19 cellular contexts compared by ENCODE assay signal in the genomic region with DNA sequence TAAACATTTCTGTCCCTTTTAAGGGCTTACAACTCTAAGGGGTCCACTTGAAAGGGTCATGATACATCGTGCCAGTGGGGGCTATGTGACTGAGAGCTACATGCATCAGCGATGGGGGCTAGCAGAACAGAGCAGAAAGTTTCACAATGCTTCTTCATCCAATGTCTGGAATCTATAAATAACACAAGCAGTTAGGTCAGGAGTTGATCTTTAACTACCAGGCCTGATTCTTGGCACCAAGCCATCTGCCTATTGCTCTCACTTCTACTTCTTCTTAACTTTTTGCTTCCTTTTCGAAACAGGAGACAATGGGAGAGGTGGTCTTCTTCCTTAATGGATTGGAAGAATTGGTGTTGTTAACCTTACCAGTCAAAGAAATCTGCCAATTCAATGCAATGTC.
"Had no signal": no experiment of that assay in that cellular context is flagged by ENCODE, and none has a peak within 500 bp of the region (broad histone marks: within the 10 kb centered on the region; RNA-seq: fewer than 3 reads in every experiment).

No MANE protein-coding gene starts in this region.

- H3K27ac ChIP-seq: lower lobe of right lung, neutrophil, right atrium auricular region, tibial artery, uterus, VCaP had no signal

- DNase-seq: activated CD4-positive, alpha-beta memory T cell treated with anti-CD3 and anti-CD28 coated beads for 36 hours; activated gamma-delta T cell treated with Interleukin-2 at 50 U/mL for 16 hours; activated naive CD8-positive, alpha-beta T cell treated with anti-CD3 and anti-CD28 coated beads, Interleukin-2, amount 10 ng/mL, durations not matched to agents 7 days and 5 days; activated T-cell treated with anti-CD3 and anti-CD28 coated beads, Interleukin-2, amount 50 U/mL, for 48 hours; anterior cingulate cortex; cerebellar nuclear complex; erythroblast; hypothalamus; lower lobe of right lung; naive thymus-derived CD4-positive, alpha-beta T cell; posterior cingulate gyrus; stimulated activated CD4-positive, alpha-beta T cell treated with anti-CD3 and anti-CD28 coated beads, Interleukin-1b, Interleukin-23, amount 100 ng/mL, for 48 hours; tibial artery; uterus had no signal

- H3K27me3 ChIP-seq: neutrophil, right atrium auricular region, tibial artery, uterus had no signal

- H3K4me2 ChIP-seq: smooth muscle cell had no signal

- H3K4me1 ChIP-seq: lower lobe of right lung, right atrium auricular region, tibial artery, uterus had no signal

- H3K9me3 ChIP-seq: lower lobe of right lung, neutrophil, right atrium auricular region, tibial artery, uterus had no signal

- H3K36me3 ChIP-seq: lower lobe of right lung, neutrophil, right atrium auricular region, tibial artery, uterus had no signal

- ATAC-seq: lower lobe of right lung; naive thymus-derived CD4-positive, alpha-beta T cell; stimulated activated memory B cell treated with anti-CD40 and anti-IgM and Interleukin-4, amounts not matched to agents 10 μg/mL and 1 μg/mL and 100 μg/mL, for 72 hours had no signal

- H3K4me3 ChIP-seq: lower lobe of right lung, right atrium auricular region, smooth muscle cell, tibial artery, uterus had no signal
